In genomic region chr10:127398140-127398966, GRCh38 we compare ENCODE assay signal across 1 cellular context.
TF ChIP-seq lines count a peak whose summit lies in the region.

No MANE protein-coding gene starts in this region.

TF ChIP-seq in endothelial cell of umbilical vein, 7 proteins besides CTCF, POLR2A, EP300 and RAD21:
- no peak for TF ChIP-seq JUN (IDR thresholded peaks at IDR 0.05; ENCODE audit: borderline replicate concordance, insufficient read depth, insufficient read length, low read depth)
- no peak for TF ChIP-seq MYC (IDR thresholded peaks at IDR 0.05; ENCODE audit: low read depth, low read length)
- TF ChIP-seq GATA2 (IDR thresholded peaks at IDR 0.05; ENCODE audit: insufficient read depth, insufficient read length, low read depth, low read length): no peak
- TF ChIP-seq FOS (IDR thresholded peaks at IDR 0.05; ENCODE audit: borderline replicate concordance, insufficient read depth, low read length): peak; percentile 63
- no peak for TF ChIP-seq EZH2 (IDR thresholded peaks at IDR 0.05; ENCODE audit: borderline replicate concordance, low read depth, low read length, severe bottlenecking)
- TF ChIP-seq MAX (IDR thresholded peaks at IDR 0.05; ENCODE audit: insufficient read depth, insufficient read length): no peak
